Comparison of ENCODE assay signal across 13 cellular contexts in genomic region chr1:183159960-183160359, GRCh38. TPM values are rescaled to one million over a fixed set of nuclear protein-coding genes. Genes with fewer than 3 reads are reported as not detected.
A peak's percentile ranks its signal among the peaks of the same experiment; 100 is the strongest.
DNase-seq lines count a peak whose midpoint lies in the region; ATAC-seq, FAIRE-seq and TF ChIP-seq lines count a peak whose summit lies in the region.
"Had no signal": no experiment of that assay in that cellular context is flagged by ENCODE, and none has a peak within 500 bp of the region (broad histone marks: within the 10 kb centered on the region; RNA-seq: fewer than 3 reads in every experiment).

No MANE protein-coding gene starts in this region.

- peak; percentile 82 for ATAC-seq in K562
- no peak for ATAC-seq in HG02885 (IDR thresholded peaks at IDR 0.05; ENCODE audit: poor library complexity, unreplicated experiment)
- no peak for ATAC-seq in HG02938 (IDR thresholded peaks at IDR 0.05; ENCODE audit: unreplicated experiment)
- ATAC-seq: CD8-positive, alpha-beta T cell had no signal

- peak overlapping the region; percentile 43 for H3K4me3 Mint-ChIP-seq in Calu3 (ENCODE audit: low read depth, unreplicated experiment)
- no peak overlapping the region for H3K4me3 Mint-ChIP-seq in mesothelial cell of epicardium
- H3K4me3 Mint-ChIP-seq: activated CD4-positive, alpha-beta memory T cell treated with anti-CD3 and anti-CD28 coated beads, Interleukin-2, amount 10 ng/mL, durations not matched to agents 7 days and 5 days; CD8-positive, alpha-beta T cell had no signal

- no peaks in the 10 kb centered on the region for H3K36me3 ChIP-seq in K562 (ENCODE audit: control insufficient read depth, insufficient read depth, low read length)

- no peak overlapping the region for H3K27ac Mint-ChIP-seq in Calu3 (ENCODE audit: unreplicated experiment)
- H3K27ac Mint-ChIP-seq in mesothelial cell of epicardium = peak overlapping the region; percentile 83
- H3K27ac Mint-ChIP-seq: activated CD4-positive, alpha-beta memory T cell treated with anti-CD3 and anti-CD28 coated beads, Interleukin-2, amount 10 ng/mL, durations not matched to agents 7 days and 5 days; CD8-positive, alpha-beta T cell had no signal

- no peak for TF ChIP-seq CTCF in Calu3 (IDR thresholded peaks at IDR 0.05; ENCODE audit: unreplicated experiment)
- no peak for TF ChIP-seq CTCF in K562 (IDR thresholded peaks at IDR 0.05 in 2 of 3, conservative IDR thresholded peaks at IDR 0.05 in 1 of 3; ENCODE audit: insufficient read depth in 2 of 3, low read depth in 1 of 3, low read length in 3 of 3)
- no peak for TF ChIP-seq CTCF in mesothelial cell of epicardium (IDR thresholded peaks at IDR 0.05; ENCODE audit: unreplicated experiment)

- no peak for FAIRE-seq in K562 (lab: Jason Lieb, UNC)

- no peak overlapping the region for H3K27ac ChIP-seq in K562 (ENCODE audit: extremely low read depth, low read depth, low read length)

- H3K9ac ChIP-seq in K562 (ENCODE audit: insufficient read depth in 1 of 2, low read depth in 2 of 2, low read length in 2 of 2) = no peak overlapping the region

- intact Hi-C loops in Calu3 (cut with micrococcal nuclease; ENCODE audit: unreplicated experiment) (loop anchor here (5.0 kb wide), 1 partner anchor 188 kb away; no protein-coding TSS in a partner anchor), K562 (cut with micrococcal nuclease) (no loop called here)

- BruUV-seq in Calu3 (replicated peaks; lab: Mats Ljungman, UMichigan) (no TSS peak), K562 (replicated peaks; lab: Mats Ljungman, UMichigan) (no TSS peak)

- in situ Hi-C loops in K562 (cut with MboI) = no loop called here

- no peak for TF ChIP-seq RAD21 in K562 (CRISPR knock-in tag; conservative IDR thresholded peaks at IDR 0.05 in 1 of 2, IDR thresholded peaks at IDR 0.05 in 1 of 2)

- no peaks in the 10 kb centered on the region for H4K20me1 ChIP-seq in K562 (replicated peaks; ENCODE audit: control insufficient read depth, insufficient read depth, low read length)

- no peaks in the 10 kb centered on the region for H3K9me3 ChIP-seq in K562 (replicated peaks; ENCODE audit: control insufficient read depth, insufficient read depth, low read depth, low read length)

- WGBS in K562 (ENCODE audit: insufficient coverage, low coverage, missing lambda C conversion rate) = 4% methylated on average over 9 of the region's 9 CpGs

- H3K27me3 ChIP-seq in K562 (ENCODE audit: control insufficient read depth in 2 of 2, insufficient read depth in 2 of 2, low read length in 2 of 2) = peaks cover 3 to 11% of the 10 kb centered on the region in 2 experiments; a peak in 4 of 5 replicates

- POLR2A ChIA-PET in K562 (lab: Yijun Ruan, JAX) = no interaction called here

- H3K9me3 Mint-ChIP-seq in Calu3 (ENCODE audit: low read depth, unreplicated experiment) (no peaks in the 10 kb centered on the region), mesothelial cell of epicardium (no peaks in the 10 kb centered on the region)
- H3K9me3 Mint-ChIP-seq: activated CD4-positive, alpha-beta memory T cell treated with anti-CD3 and anti-CD28 coated beads, Interleukin-2, amount 10 ng/mL, durations not matched to agents 7 days and 5 days; CD8-positive, alpha-beta T cell had no signal

- H3K4me1 Mint-ChIP-seq in Calu3 (ENCODE audit: low read depth, unreplicated experiment) (peaks cover 15% of the 10 kb centered on the region), mesothelial cell of epicardium (peaks cover 19% of the 10 kb centered on the region)
- H3K4me1 Mint-ChIP-seq: activated CD4-positive, alpha-beta memory T cell treated with anti-CD3 and anti-CD28 coated beads, Interleukin-2, amount 10 ng/mL, durations not matched to agents 7 days and 5 days had no signal

- H3K4me2 ChIP-seq in K562 (ENCODE audit: insufficient read depth, low read length) = no peak overlapping the region

- no peak for TF ChIP-seq EP300 in K562 (IDR thresholded peaks at IDR 0.05; ENCODE audit: low read length)

- H3K79me2 ChIP-seq in K562 (ENCODE audit: control insufficient read depth, insufficient read depth, low read length) = no peaks in the 10 kb centered on the region

- CTCF ChIA-PET in Calu3 (lab: Charles Lee) = interaction anchor here (0.8 kb wide), 1 partner anchor 49 kb away, joined by 3 read pairs; no protein-coding TSS in a partner anchor
- CTCF ChIA-PET in K562 (lab: Yijun Ruan, JAX; ENCODE audit: low intra/inter-chr PET ratio) = no interaction called here

- H3K9me1 ChIP-seq in K562 (ENCODE audit: control insufficient read depth, insufficient read depth, low read length) = no peaks in the 10 kb centered on the region

- H3K27me3 Mint-ChIP-seq in Calu3 (ENCODE audit: unreplicated experiment) (no peaks in the 10 kb centered on the region), mesothelial cell of epicardium (ENCODE audit: low read depth) (no peaks in the 10 kb centered on the region)

- peak; percentile 98 for DNase-seq in Calu3
- DNase-seq in NCI-H1048 (lab: John Stamatoyannopoulos, UW) = peak; percentile 59
- peak in 2 of 4 experiments; percentile 15 to 19 for DNase-seq in K562 (ENCODE audit: extremely low read depth in 1 of 4, low spot score in 3 of 4)
- DNase-seq in mesothelial cell of epicardium (ENCODE audit: low spot score in 2 of 2, unreplicated experiment in 2 of 2) = peak; percentile 57 to 73
- no peak for DNase-seq in NCI-H1436 (lab: John Stamatoyannopoulos, UW)
- DNase-seq in GM19240 (ENCODE audit: insufficient read length, low spot score) = no peak
- DNase-seq: activated CD4-positive, alpha-beta memory T cell treated with anti-CD3 and anti-CD28 coated beads, Interleukin-2, amount 10 ng/mL, durations not matched to agents 7 days and 5 days; amniotic stem cell; CD8-positive, alpha-beta T cell; NCI-H1105; Right ventricle myocardium superior had no signal

- H3K4me3 ChIP-seq in K562 = no peak overlapping the region

- H3K36me3 Mint-ChIP-seq in Calu3 (ENCODE audit: insufficient read depth, unreplicated experiment) (no peaks in the 10 kb centered on the region), mesothelial cell of epicardium (no peaks in the 10 kb centered on the region)
- H3K36me3 Mint-ChIP-seq: CD8-positive, alpha-beta T cell had no signal

- TF ChIP-seq POLR2A in K562 (conservative IDR thresholded peaks at IDR 0.05) = no peak

- H2AFZ ChIP-seq in K562 (ENCODE audit: low read depth, low read length) = 0 out of 2 replicates have a peak overlapping the region, but pooled peaks have one; percentile 14

- peaks cover 0 to 7% of the 10 kb centered on the region in 2 experiments; a peak in 2 of 5 replicates for H3K4me1 ChIP-seq in K562 (replicated peaks in 1 of 2; ENCODE audit: control insufficient read depth in 2 of 2, insufficient read depth in 2 of 2, low read length in 2 of 2)

TF ChIP-seq in K562, 482 proteins besides CTCF, POLR2A, EP300 and RAD21 (continues in another document):
- TF ChIP-seq CBX2 (IDR thresholded peaks at IDR 0.05; ENCODE audit: insufficient read depth, low read length, poor library complexity, severe bottlenecking) = no peak
- no peak for TF ChIP-seq BRD9 (IDR thresholded peaks at IDR 0.05; ENCODE audit: low read depth, partially characterized antibody)
- TF ChIP-seq ZNF76 (CRISPR knock-in tag; IDR thresholded peaks at IDR 0.05; ENCODE audit: borderline replicate concordance) = no peak
- TF ChIP-seq USF2 (CRISPR knock-in tag; IDR thresholded peaks at IDR 0.05) = no peak
- TF ChIP-seq TBP (optimal IDR thresholded peaks at IDR 0.05; ENCODE audit: low read depth, low read length) = no peak
- TF ChIP-seq SMAD1 (IDR thresholded peaks at IDR 0.05; ENCODE audit: low read depth, low read length, partially characterized antibody) = no peak
- TF ChIP-seq ZNF280A (IDR thresholded peaks at IDR 0.05; ENCODE audit: low read depth, partially characterized antibody) = no peak

RNA-seq across cellular contexts. Expression of gene LAMC2, which starts 26.1 kb away (rescaled TPM):
- total RNA-seq in Calu3 (2022) (498 and 642 TPM in 2 replicates), K562 (2014; rRNA removed) (not detected in 2 replicates), K562 (2014; rRNA removed; fragmentation: Illumina TruSeq; extraction: Trizol) (not detected in 2 replicates), K562 (2015; rRNA removed; fragmentation: Illumina TruSeq; extraction: Trizol) (not detected in 2 replicates), K562 (2021) (0.02 and 0.04 TPM in 2 replicates), mesothelial cell of epicardium (9.2 to 10.4 TPM (median 9.9 TPM) in 3 replicates)
- 0.12 TPM in 1 of 2 replicates, not detected in the other for total RNA-seq in K562 (2011; cell fraction: chromatin; rRNA removed; ENCODE audit: low replicate concordance)
- total RNA-seq in K562 (2011; cell fraction: nucleolus; rRNA removed) = 0.13 TPM in 1 of 2 replicates, not detected in the other
- not detected in 2 replicates for total RNA-seq in K562 (2011; cell fraction: nucleoplasm; rRNA removed)
- polyA plus RNA-seq in K562 (2011; rRNA removed) (0.03 TPM in 1 of 2 replicates, not detected in the other), K562 (2014; fragmentation: Illumina TruSeq; extraction: Trizol) (not detected in 2 replicates), K562 (2014; fragmentation: Nextera tagmentation; extraction: Ambion mirVana) (not detected), K562 (2014; rRNA removed) (not detected in 2 replicates)
- not detected in 2 replicates for polyA plus RNA-seq in K562 (2011; cell fraction: cytosol; rRNA removed)
- polyA plus RNA-seq in K562 (2011; cell fraction: nucleus; rRNA removed) = not detected in 2 replicates
- polyA plus RNA-seq in K562 (2012) = not detected in 2 replicates
- polyA minus RNA-seq in K562 (2011; rRNA and poly(A)+ RNA removed) = not detected in 2 replicates
- polyA minus RNA-seq in K562 (2011; cell fraction: cytosol; rRNA and poly(A)+ RNA removed) = 0.36 TPM in 1 of 2 replicates, not detected in the other
- polyA minus RNA-seq in K562 (2011; cell fraction: nucleus; rRNA and poly(A)+ RNA removed) = not detected in 2 replicates
- total RNA-seq: activated CD4-positive, alpha-beta memory T cell treated with anti-CD3 and anti-CD28 coated beads, Interleukin-2, amount 10 ng/mL, durations not matched to agents 7 days and 5 days; CD8-positive, alpha-beta T cell had no signal

Comparison
In these comparisons a context has a peak if more than half of its experiments do, and no peak if none do; other contexts are left out.
1. DNase-seq: peak in Calu3 (single experiment), NCI-H1048 (single experiment) and mesothelial cell of epicardium (2 of 2); none in NCI-H1436 (single experiment) and GM19240 (single experiment).
2. RNA of gene LAMC2, which starts 26.1 kb away (total RNA-seq): 498 to 642 TPM in Calu3; 9.2 to 10.4 TPM in mesothelial cell of epicardium and 0.02 to 0.13 TPM in K562; every median in the first group is over 10 times any median in the second.